In genomic region chrX:70476166-70476933, GRCh38 we compare ENCODE assay signal across 13 cellular contexts. TPM values are rescaled to one million over a fixed set of nuclear protein-coding genes. Genes with fewer than 3 reads are reported as not detected.
DNase-seq lines count a peak whose midpoint lies in the region; ATAC-seq and TF ChIP-seq lines count a peak whose summit lies in the region.
"Had no signal": no experiment of that assay in that cellular context is flagged by ENCODE, and none has a peak within 500 bp of the region (broad histone marks: within the 10 kb centered on the region; RNA-seq: fewer than 3 reads in every experiment).

No MANE protein-coding gene starts in this region.

- H3K36me3 Mint-ChIP-seq in WTC11, result no peaks in the 10 kb centered on the region

- H3K27me3 ChIP-seq in HUES48 (ENCODE audit: control insufficient read depth, insufficient read depth, low read length), result no peaks in the 10 kb centered on the region
- no peaks in the 10 kb centered on the region for H3K27me3 ChIP-seq in lower lobe of right lung (ENCODE audit: low read depth)
- H3K27me3 ChIP-seq in tibial nerve, result peaks cover 0 to 17% of the 10 kb centered on the region in 2 donors
- H3K27me3 ChIP-seq in prostate gland (replicated peaks; ENCODE audit: insufficient read depth), result no peaks in the 10 kb centered on the region

- peaks cover 92% of the 10 kb centered on the region for H3K4me1 Mint-ChIP-seq in WTC11

- H3K9me3 ChIP-seq in HUES48 (ENCODE audit: control insufficient read depth, insufficient read depth, low read length) (peaks cover 15% of the 10 kb centered on the region), lower lobe of right lung (no peaks in the 10 kb centered on the region), tibial nerve (no peaks in the 10 kb centered on the region), prostate gland (no peaks in the 10 kb centered on the region)

- H3K4me3 ChIP-seq in HUES48 (ENCODE audit: low read depth, low read length), result peak overlapping the region; percentile 39
- no peak overlapping the region for H3K4me3 ChIP-seq in lower lobe of right lung
- H3K4me3 ChIP-seq in tibial nerve, result no peak overlapping the region
- H3K4me3 ChIP-seq in prostate gland, result no peak overlapping the region

- TF ChIP-seq EP300 in tibial nerve (IDR thresholded peaks at IDR 0.05), result no peak

- no peaks in the 10 kb centered on the region for H3K9me3 Mint-ChIP-seq in WTC11

- TF ChIP-seq CTCF in WTC11 (IDR thresholded peaks at IDR 0.05) (no peak), lower lobe of right lung (IDR thresholded peaks at IDR 0.05) (no peak), tibial nerve (IDR thresholded peaks at IDR 0.05) (no peak), prostate gland (IDR thresholded peaks at IDR 0.05) (no peak)

- H3K4me1 ChIP-seq in HUES48 (ENCODE audit: control insufficient read depth, insufficient read depth, low read length) (peaks cover 54% of the 10 kb centered on the region), lower lobe of right lung (peaks cover 23% of the 10 kb centered on the region), tibial nerve (peaks cover 0 to 35% (median 1%) of the 10 kb centered on the region in 4 donors), prostate gland (replicated peaks) (no peaks in the 10 kb centered on the region)

- H3K27ac ChIP-seq in HUES48 (ENCODE audit: low read depth, low read length), result peak overlapping the region; percentile 89
- peak overlapping the region; percentile 46 for H3K27ac ChIP-seq in lower lobe of right lung
- H3K27ac ChIP-seq in tibial nerve, result peak overlapping the region in 3 of 4 donors; percentile 3 to 58 (median 46)
- H3K27ac ChIP-seq in prostate gland, result no peak overlapping the region

- CTCF ChIA-PET in WTC11 (lab: Charles Lee), result interaction anchor here (1.2 to 1.8 kb wide), 4 partner anchors 22 to 53 kb away, joined by 3 to 4 read pairs (median 4); partner anchors contain the start of gene GDPD2

- peak; percentile 34 for ATAC-seq in WTC11
- ATAC-seq in lower lobe of right lung, result no peak
- ATAC-seq in GM19452 (IDR thresholded peaks at IDR 0.05; ENCODE audit: unreplicated experiment), result no peak

- TF ChIP-seq POLR2A in tibial nerve (IDR thresholded peaks at IDR 0.05) (no peak), prostate gland (IDR thresholded peaks at IDR 0.05) (no peak)

- peaks cover 7% of the 10 kb centered on the region for H3K36me3 ChIP-seq in HUES48 (ENCODE audit: control insufficient read depth, insufficient read depth, low read length)
- H3K36me3 ChIP-seq in lower lobe of right lung, result no peaks in the 10 kb centered on the region
- H3K36me3 ChIP-seq in tibial nerve, result no peaks in the 10 kb centered on the region
- no peaks in the 10 kb centered on the region for H3K36me3 ChIP-seq in prostate gland

- POLR2A ChIA-PET in WTC11 (lab: Charles Lee), result no interaction called here

- peak overlapping the region; percentile 55 for H3K4me3 Mint-ChIP-seq in WTC11

- DNase-seq in WTC11 (ENCODE audit: low spot score), result no peak
- DNase-seq in lower lobe of right lung, result no peak
- DNase-seq in tibial nerve (ENCODE audit: low spot score in 2 of 2), result no peak
- no peak for DNase-seq in activated CD4-positive, CD25-positive, alpha-beta regulatory T cell treated with anti-CD3 and anti-CD28 coated beads, Interleukin-2, amount 50 U/mL, for 72 hours
- DNase-seq in prostate gland (ENCODE audit: low spot score), result no peak
- DNase-seq: activated naive CD4-positive, alpha-beta T cell treated with anti-CD3 and anti-CD28 coated beads, Interleukin-2, amount 50 U/mL, for 16 hours; COR-L47; erythroblast; NCI-H1048; stimulated activated naive CD4-positive, alpha-beta T cell had no signal

- peak overlapping the region; percentile 87 for H3K27ac Mint-ChIP-seq in WTC11

- intact Hi-C loops in lower lobe of right lung (cut with DNase I) (no loop called here), prostate gland (cut with DNase I) (no loop called here)

- H3K27me3 Mint-ChIP-seq in WTC11 (ENCODE audit: low read depth), result no peaks in the 10 kb centered on the region; the same call in 1 of the 2 replicates

- no peak overlapping the region for H3K9ac ChIP-seq in HUES48 (ENCODE audit: low read depth, low read length)

- 64 to 81% methylated on average over 5 of the region's 5 CpGs for WGBS in tibial nerve, 2 donors
- WGBS in prostate gland, result 92% methylated on average over 5 of the region's 5 CpGs

TF ChIP-seq in WTC11, 78 proteins besides CTCF, POLR2A, EP300 and RAD21:
- no peak for TF ChIP-seq ZBTB43 (CRISPR knock-in tag; IDR thresholded peaks at IDR 0.05)
- TF ChIP-seq IRF1 (CRISPR knock-in tag; IDR thresholded peaks at IDR 0.05), result no peak
- TF ChIP-seq IRF2 (CRISPR knock-in tag; IDR thresholded peaks at IDR 0.05; ENCODE audit: borderline replicate concordance, low read depth), result no peak
- TF ChIP-seq GTF2I (CRISPR knock-in tag; conservative IDR thresholded peaks at IDR 0.05), result no peak
- no peak for TF ChIP-seq OVOL2 (CRISPR knock-in tag; IDR thresholded peaks at IDR 0.05; ENCODE audit: borderline replicate concordance)
- no peak for TF ChIP-seq GRHL2 (CRISPR knock-in tag; IDR thresholded peaks at IDR 0.05; ENCODE audit: insufficient replicate concordance, severe bottlenecking)

RNA-seq across cellular contexts. Expression of gene DLG3, which starts 31.7 kb away (rescaled TPM):
- total RNA-seq in WTC11 (2021), result 41.7 to 46.3 TPM (median 42.8 TPM) in 3 replicates
- total RNA-seq in lower lobe of right lung, result 24.1 TPM
- 10 to 100 TPM in 2 of 4 donors, 1 to 10 TPM in 2; 5.0 to 14.5 (median 10.4) TPM for total RNA-seq in tibial nerve
- total RNA-seq in prostate gland, result 10 to 100 TPM; 11.9 to 29.1 TPM

RNA-seq across cellular contexts. Expression of gene GDPD2, which starts 53.2 kb away (rescaled TPM):
- total RNA-seq in WTC11 (2021) (7.0 to 9.3 TPM (median 8.8 TPM) in 3 replicates), lower lobe of right lung (not detected), tibial nerve (under 1 TPM in 2 of 4 donors, not detected in 2; 0.21 to 0.30 TPM), prostate gland (not detected)
- total RNA-seq: cardiac septum had no signal

Comparison
In these comparisons a context has a peak if more than half of its experiments do, and no peak if none do; other contexts are left out.
1. H3K27ac ChIP-seq: peak in HUES48 (single experiment), lower lobe of right lung (single experiment) and tibial nerve (3 of 4); none in prostate gland (0 of 2).